In genomic region chr5:181222630-181223040, GRCh38 we compare ENCODE assay signal across 8 cellular contexts. TPM values are rescaled to one million over a fixed set of nuclear protein-coding genes. Genes with fewer than 3 reads are reported as not detected.
DNase-seq lines count a peak whose midpoint lies in the region; ATAC-seq and TF ChIP-seq lines count a peak whose summit lies in the region.

No MANE protein-coding gene starts in this region.

- peaks cover 40% of the 10 kb centered on the region for H3K4me1 ChIP-seq in body of pancreas
- H3K4me1 ChIP-seq in lung (ENCODE audit: control insufficient read depth in 2 of 2, insufficient read depth in 2 of 2, low read length in 2 of 2): peaks cover 0 to 18% of the 10 kb centered on the region in 2 donors
- no peaks in the 10 kb centered on the region for H3K4me1 ChIP-seq in aorta (ENCODE audit: control insufficient read depth in 1 of 2, insufficient read depth in 2 of 2, low read length in 2 of 2)

- no peaks in the 10 kb centered on the region for H3K36me3 ChIP-seq in body of pancreas (replicated peaks in 1 of 2; ENCODE audit: insufficient read depth in 1 of 2, low read depth in 2 of 2)
- H3K36me3 ChIP-seq in lung (ENCODE audit: control insufficient read depth in 2 of 2, insufficient read depth in 2 of 2, low read length in 2 of 2): peaks cover 0 to 2% of the 10 kb centered on the region in 2 donors
- no peaks in the 10 kb centered on the region for H3K36me3 ChIP-seq in aorta (ENCODE audit: control insufficient read depth in 1 of 2, insufficient read depth in 2 of 2, low read length in 1 of 2)

- H3K9me3 ChIP-seq in body of pancreas (no peaks in the 10 kb centered on the region), lung (ENCODE audit: control insufficient read depth in 2 of 2, insufficient read depth in 1 of 2, low read length in 1 of 2) (no peaks in the 10 kb centered on the region), aorta (ENCODE audit: control insufficient read depth, low read length) (no peaks in the 10 kb centered on the region)

- ATAC-seq in HG03196 (IDR thresholded peaks at IDR 0.05; ENCODE audit: unreplicated experiment) (peak; percentile 0), body of pancreas (peak; percentile 8), lung (ENCODE audit: insufficient read depth, low FRiP score) (peak; percentile 3), aorta (ENCODE audit: low FRiP score) (peak; percentile 33)

- H3K4me3 ChIP-seq in AG09309 (ENCODE audit: control insufficient read depth, low read depth, low read length): peak overlapping the region; percentile 93
- H3K4me3 ChIP-seq in body of pancreas: peak overlapping the region; percentile 89 to 92
- peak overlapping the region; percentile 56 for H3K4me3 ChIP-seq in lung
- H3K4me3 ChIP-seq in aorta (ENCODE audit: low read length in 2 of 2): peak overlapping the region; percentile 50 to 60

- H3K27me3 ChIP-seq in body of pancreas: no peaks in the 10 kb centered on the region
- H3K27me3 ChIP-seq in lung (ENCODE audit: control insufficient read depth, insufficient read depth): no peaks in the 10 kb centered on the region
- H3K27me3 ChIP-seq in aorta (ENCODE audit: control insufficient read depth in 1 of 2, insufficient read depth in 2 of 2, low read length in 1 of 2): no peaks in the 10 kb centered on the region

- 0 to 1% methylated on average over 14 to 18 of the region's 18 CpGs for WGBS in body of pancreas, 2 donors
- whole genome bisulfite sequencing in lung, 2 donors: 0% methylated on average over 18 of the region's 18 CpGs
- WGBS in aorta, 2 donors: 1% methylated on average over 18 of the region's 18 CpGs

- DNase-seq in AG09309 (ENCODE audit: low read depth): no peak
- DNase-seq in body of pancreas: no peak
- no peak for DNase-seq in lung (ENCODE audit: low spot score)
- DNase-seq in aorta: no peak
- DNase-seq in NOMO-1 treated with DMSO at 0.1 percent for 48 hours (lab: John Stamatoyannopoulos, UW; ENCODE audit: unreplicated experiment): no peak
- DNase-seq in SHP77 (lab: John Stamatoyannopoulos, UW): no peak
- DNase-seq in NCI-H2227 (lab: John Stamatoyannopoulos, UW; ENCODE audit: unreplicated experiment): no peak

- no peak for TF ChIP-seq CTCF in AG09309 (IDR thresholded peaks at IDR 0.05; ENCODE audit: control insufficient read depth, insufficient read depth, low read depth, low read length, missing control alignments)
- no peak for TF ChIP-seq CTCF in body of pancreas (IDR thresholded peaks at IDR 0.05)
- no peak for TF ChIP-seq CTCF in lung (IDR thresholded peaks at IDR 0.05; ENCODE audit: control extremely low read depth, extremely low read depth)

- peak overlapping the region; percentile 91 to 97 (median 96) for H3K27ac ChIP-seq in body of pancreas
- H3K27ac ChIP-seq in lung (ENCODE audit: low read depth in 1 of 2, low read length in 1 of 2): peak overlapping the region; percentile 95 to 98
- H3K27ac ChIP-seq in aorta (ENCODE audit: low read depth in 1 of 2, low read length in 2 of 2): peak overlapping the region; percentile 71 to 76

- TF ChIP-seq POLR2A in body of pancreas (IDR thresholded peaks at IDR 0.05): no peak

- intact Hi-C loops in body of pancreas (cut with DNase I) (no loop called here), aorta (cut with DNase I) (loop anchor here (1.0 to 2.0 kb wide), 4 partner anchors 16 to 35 kb away; no protein-coding TSS in a partner anchor)

RNA-seq across cellular contexts. Expression of gene TRIM41, which starts 0.4 kb away (rescaled TPM):
- total RNA-seq in body of pancreas (10 to 100 TPM; 12.5 to 15.2 TPM), lung (10 to 100 TPM; 13.1 to 38.6 TPM), aorta (10 to 100 TPM; 15.2 to 21.4 TPM)
- polyA plus RNA-seq in lung (10 to 100 TPM; 20.3 to 24.1 TPM), aorta (10 to 100 TPM; 15.7 to 22.2 TPM)

RNA-seq across cellular contexts. Expression of gene TRIM7, which starts 17.6 kb away (rescaled TPM):
- total RNA-seq in body of pancreas (10 to 100 TPM; 11.5 to 17.9 TPM), lung (1 to 10 TPM in 1 of 2 donors, under 1 TPM in 1; 0.46 to 3.8 TPM), aorta (1 to 10 TPM; 3.0 to 6.9 TPM)
- polyA plus RNA-seq in lung (1 to 10 TPM; 1.2 to 3.6 TPM), aorta (1 to 10 TPM; 4.3 to 6.3 TPM)

RNA-seq across cellular contexts. Expression of gene RACK1, which starts 21.1 kb away (rescaled TPM):
- total RNA-seq in body of pancreas (1,000 to 10,000 TPM; 1,136 to 1,977 TPM), lung (1,000 to 10,000 TPM; 1,254 to 2,994 TPM), aorta (1,000 to 10,000 TPM in 1 of 2 donors, 100 to 1,000 TPM in 1; 922 to 1,191 TPM)
- polyA plus RNA-seq in lung (1,000 to 10,000 TPM; 1,850 to 2,028 TPM), aorta (1,000 to 10,000 TPM; 1,838 to 2,024 TPM)

RNA-seq across cellular contexts. Expression of gene TRIM52, which starts 38.3 kb away (rescaled TPM):
- 10 to 100 TPM; 16.9 to 26.0 TPM for total RNA-seq in body of pancreas
- total RNA-seq in lung: 10 to 100 TPM; 16.1 to 19.3 TPM
- 10 to 100 TPM in 1 of 2 donors, 1 to 10 TPM in 1; 6.5 to 11.6 TPM for polyA plus RNA-seq in lung
- 10 to 100 TPM; 11.9 to 18.7 TPM for total RNA-seq in aorta
- 10 to 100 TPM in 1 of 2 donors, 1 to 10 TPM in 1; 3.0 to 19.3 TPM for polyA plus RNA-seq in aorta
